ENCODE assay signal across 20 cellular contexts in the genomic region with DNA sequence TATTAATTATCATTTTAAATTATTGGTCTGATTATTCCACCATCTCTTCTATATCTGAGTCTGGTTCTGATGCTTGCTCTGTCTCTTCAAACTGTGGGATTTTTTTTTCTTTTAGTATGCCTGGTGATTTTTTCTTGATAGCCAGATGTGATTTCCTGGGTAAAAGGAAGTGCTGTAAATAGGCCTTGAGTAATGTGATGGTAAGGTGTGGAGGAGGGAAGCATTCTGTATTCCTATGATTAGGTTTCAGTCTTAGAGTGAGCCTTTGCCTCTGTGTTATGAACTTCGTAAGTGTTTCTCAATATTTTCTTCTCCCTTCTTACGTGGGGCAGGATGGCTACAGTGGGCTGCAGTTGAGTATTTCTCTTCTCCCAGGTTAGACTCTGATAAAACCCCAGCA.
"Had no signal": no experiment of that assay in that cellular context is flagged by ENCODE, and none has a peak within 500 bp of the region (broad histone marks: within the 10 kb centered on the region; RNA-seq: fewer than 3 reads in every experiment).

No MANE protein-coding gene starts in this region.

- ATAC-seq: heart left ventricle, natural killer cell, pancreas, right cardiac atrium had no signal

- H3K27me3 ChIP-seq: adrenal gland, esophagus squamous epithelium, heart left ventricle, neutrophil, pancreas, tibial nerve had no signal

- H3K4me1 ChIP-seq: adrenal gland, esophagus squamous epithelium, pancreas had no signal

- H3K27ac ChIP-seq: adrenal gland, coronary artery, esophagus squamous epithelium, heart left ventricle, neutrophil, pancreas, tibial nerve, VCaP had no signal

- H3K36me3 Mint-ChIP-seq: natural killer cell had no signal

- H3K27me3 Mint-ChIP-seq: activated naive CD8-positive, alpha-beta T cell; stimulated activated naive CD8-positive, alpha-beta T cell treated with anti-CD3 and anti-CD28 coated beads, Interleukin-15, Interleukin-2, amounts not matched to agents 100 ng/mL and 50 ng/mL, for 24 hours had no signal

- H3K27ac Mint-ChIP-seq: activated naive CD8-positive, alpha-beta T cell; natural killer cell; stimulated activated naive CD8-positive, alpha-beta T cell treated with anti-CD3 and anti-CD28 coated beads, Interleukin-15, Interleukin-2, amounts not matched to agents 100 ng/mL and 50 ng/mL, for 24 hours; T-helper 1 cell treated with Interleukin-12 subunit alpha and Interleukin-12 subunit beta and Interleukin-4 antibody, amounts not matched to agents 30 μg/mL and 1 μg/mL, for 36 hours had no signal

- H3K4me3 ChIP-seq: adrenal gland, coronary artery, esophagus squamous epithelium, heart left ventricle, pancreas, tibial nerve had no signal

- DNase-seq: activated CD4-positive, alpha-beta T cell treated with anti-CD3 and anti-CD28 coated beads, Interleukin-2, amount 50 U/mL, for 1 hour; activated CD4-positive, CD25-positive, alpha-beta regulatory T cell treated with anti-CD3 and anti-CD28 coated beads, Interleukin-2, amount 50 U/mL, for 72 hours; activated gamma-delta T cell treated with Interleukin-2 at 50 U/mL for 16 hours; activated T-cell treated with anti-CD3 and anti-CD28 coated beads, Interleukin-2, amount 50 U/mL, for 1 hour; adrenal gland; esophagus squamous epithelium; heart left ventricle; midbrain; natural killer cell; pancreas; right cardiac atrium; stimulated activated CD4-positive, alpha-beta T cell treated with anti-CD3 and anti-CD28 coated beads, Interleukin-12 subunit alpha, Interleukin-12 subunit beta, amount 100 ng/mL, for 4 hours; T1000 had no signal

- H3K9me3 Mint-ChIP-seq: natural killer cell had no signal

- H3K36me3 ChIP-seq: adrenal gland, neutrophil, pancreas had no signal

- H3K9me3 ChIP-seq: adrenal gland, esophagus squamous epithelium, neutrophil, pancreas had no signal

- H3K4me3 Mint-ChIP-seq: activated naive CD8-positive, alpha-beta T cell; natural killer cell; T-helper 1 cell treated with Interleukin-12 subunit alpha and Interleukin-12 subunit beta and Interleukin-4 antibody, amounts not matched to agents 30 μg/mL and 1 μg/mL, for 36 hours had no signal
